ENCODE assay signal across 9 cellular contexts in genomic region chr19:2974342-2974932, GRCh38. TPM values are rescaled to one million over a fixed set of nuclear protein-coding genes. Genes with fewer than 3 reads are reported as not detected.
DNase-seq lines count a peak whose midpoint lies in the region; ATAC-seq and TF ChIP-seq lines count a peak whose summit lies in the region.
"Had no signal": no experiment of that assay in that cellular context is flagged by ENCODE, and none has a peak within 500 bp of the region (broad histone marks: within the 10 kb centered on the region; RNA-seq: fewer than 3 reads in every experiment).

No MANE protein-coding gene starts in this region.

- peak overlapping the region; percentile 14 to 91 (median 81) for H3K27ac ChIP-seq in thyroid gland

- no peaks in the 10 kb centered on the region for H3K27me3 ChIP-seq in thyroid gland

- peaks cover 38 to 75% of the 10 kb centered on the region in 2 donors for H3K4me1 ChIP-seq in thyroid gland

- H3K4me3 Mint-ChIP-seq in activated T-cell treated with anti-CD3 and anti-CD28 coated beads, Interleukin-2, amount 50 U/mL, for 24 hours, result no peak overlapping the region
- H3K4me3 Mint-ChIP-seq in activated T-helper 1 cell treated with anti-CD3 and anti-CD28 coated beads, Interleukin-12 subunit alpha, Interleukin-12 subunit beta, Interleukin-2, Interleukin-4 antibody, amounts not matched to agents 30 ng/mL and 10 ng/mL and 1 ng/mL, durations not matched to agents 14 hours and 24 hours and 36 hours, result peak overlapping the region; percentile 32

- no peak for ATAC-seq in HG02970 (IDR thresholded peaks at IDR 0.05; ENCODE audit: low FRiP score, unreplicated experiment)
- no peak for ATAC-seq in HG03108 (IDR thresholded peaks at IDR 0.05; ENCODE audit: unreplicated experiment)
- ATAC-seq: Panc1 had no signal

- no peak for TF ChIP-seq CTCF in thyroid gland (IDR thresholded peaks at IDR 0.05)

- H3K36me3 ChIP-seq in thyroid gland, result no peaks in the 10 kb centered on the region

- H3K4me3 ChIP-seq in thyroid gland (replicated peaks in 1 of 3), result no peak overlapping the region

- intact Hi-C loops in activated T-helper 1 cell treated with anti-CD3 and anti-CD28 coated beads, Interleukin-12 subunit alpha, Interleukin-12 subunit beta, Interleukin-2, Interleukin-4 antibody, amounts not matched to agents 30 ng/mL and 10 ng/mL and 1 ng/mL, durations not matched to agents 14 hours and 24 hours and 36 hours (cut with micrococcal nuclease), result no loop called here
- intact Hi-C loops in thyroid gland (cut with DNase I), result loop anchor here (5.0 kb wide), 1 partner anchor 73 kb away; no protein-coding TSS in a partner anchor

- no peaks in the 10 kb centered on the region for H3K9me3 ChIP-seq in thyroid gland

- peak; percentile 17 for DNase-seq in activated T-cell treated with anti-CD3 and anti-CD28 coated beads for 48 hours (ENCODE audit: low read depth)
- DNase-seq in activated T-cell treated with anti-CD3 and anti-CD28 coated beads, Interleukin-2, amount 50 U/mL, for 24 hours, result no peak
- no peak for DNase-seq in activated T-helper 1 cell treated with anti-CD3 and anti-CD28 coated beads, Interleukin-12 subunit alpha, Interleukin-12 subunit beta, Interleukin-2, Interleukin-4 antibody, amounts not matched to agents 30 ng/mL and 10 ng/mL and 1 ng/mL, durations not matched to agents 14 hours and 24 hours and 36 hours (ENCODE audit: low spot score)
- DNase-seq in left kidney (ENCODE audit: low read depth, low spot score), result peak; percentile 70
- DNase-seq in thyroid gland, result peak; percentile 18 to 20
- DNase-seq in NCI-H774 (lab: John Stamatoyannopoulos, UW), result no peak

- TF ChIP-seq POLR2A in thyroid gland (IDR thresholded peaks at IDR 0.05), result no peak

- no peak overlapping the region for H3K27ac Mint-ChIP-seq in activated T-cell treated with anti-CD3 and anti-CD28 coated beads, Interleukin-2, amount 50 U/mL, for 24 hours
- H3K27ac Mint-ChIP-seq in activated T-helper 1 cell treated with anti-CD3 and anti-CD28 coated beads, Interleukin-12 subunit alpha, Interleukin-12 subunit beta, Interleukin-2, Interleukin-4 antibody, amounts not matched to agents 30 ng/mL and 10 ng/mL and 1 ng/mL, durations not matched to agents 14 hours and 24 hours and 36 hours, result peak overlapping the region; percentile 44

- peaks cover 2% of the 10 kb centered on the region for H3K36me3 Mint-ChIP-seq in activated T-cell treated with anti-CD3 and anti-CD28 coated beads, Interleukin-2, amount 50 U/mL, for 24 hours (ENCODE audit: low read depth)
- H3K36me3 Mint-ChIP-seq in activated T-helper 1 cell treated with anti-CD3 and anti-CD28 coated beads, Interleukin-12 subunit alpha, Interleukin-12 subunit beta, Interleukin-2, Interleukin-4 antibody, amounts not matched to agents 30 ng/mL and 10 ng/mL and 1 ng/mL, durations not matched to agents 14 hours and 24 hours and 36 hours (ENCODE audit: low read depth), result no peaks in the 10 kb centered on the region

- 53% methylated on average over 12 of the region's 12 CpGs for WGBS in thyroid gland, 2 donors

- no peaks in the 10 kb centered on the region for H3K9me3 Mint-ChIP-seq in activated T-cell treated with anti-CD3 and anti-CD28 coated beads, Interleukin-2, amount 50 U/mL, for 24 hours
- no peaks in the 10 kb centered on the region for H3K9me3 Mint-ChIP-seq in activated T-helper 1 cell treated with anti-CD3 and anti-CD28 coated beads, Interleukin-12 subunit alpha, Interleukin-12 subunit beta, Interleukin-2, Interleukin-4 antibody, amounts not matched to agents 30 ng/mL and 10 ng/mL and 1 ng/mL, durations not matched to agents 14 hours and 24 hours and 36 hours

- H3K4me1 Mint-ChIP-seq in activated T-cell treated with anti-CD3 and anti-CD28 coated beads, Interleukin-2, amount 50 U/mL, for 24 hours (ENCODE audit: low read depth), result peaks cover 19% of the 10 kb centered on the region
- peaks cover 18% of the 10 kb centered on the region for H3K4me1 Mint-ChIP-seq in activated T-helper 1 cell treated with anti-CD3 and anti-CD28 coated beads, Interleukin-12 subunit alpha, Interleukin-12 subunit beta, Interleukin-2, Interleukin-4 antibody, amounts not matched to agents 30 ng/mL and 10 ng/mL and 1 ng/mL, durations not matched to agents 14 hours and 24 hours and 36 hours (ENCODE audit: low read depth)

- peaks cover 4% of the 10 kb centered on the region for H3K27me3 Mint-ChIP-seq in activated T-cell treated with anti-CD3 and anti-CD28 coated beads, Interleukin-2, amount 50 U/mL, for 24 hours
- peaks cover 32% of the 10 kb centered on the region for H3K27me3 Mint-ChIP-seq in activated T-helper 1 cell treated with anti-CD3 and anti-CD28 coated beads, Interleukin-12 subunit alpha, Interleukin-12 subunit beta, Interleukin-2, Interleukin-4 antibody, amounts not matched to agents 30 ng/mL and 10 ng/mL and 1 ng/mL, durations not matched to agents 14 hours and 24 hours and 36 hours (ENCODE audit: insufficient read depth)

RNA-seq across cellular contexts. Expression of gene TLE6, which starts 2.9 kb away (rescaled TPM):
- 0.57 and 0.83 TPM in 2 replicates for total RNA-seq in activated T-helper 1 cell treated with anti-CD3 and anti-CD28 coated beads, Interleukin-12 subunit alpha, Interleukin-12 subunit beta, Interleukin-2, Interleukin-4 antibody, amounts not matched to agents 30 ng/mL and 10 ng/mL and 1 ng/mL, durations not matched to agents 14 hours and 24 hours and 36 hours
- 10 to 100 TPM in 3 of 4 donors, 1 to 10 TPM in 1; 2.4 to 20.7 (median 11.6) TPM for total RNA-seq in thyroid gland

RNA-seq across cellular contexts. Expression of gene ZNF77, which starts 29.7 kb away (rescaled TPM):
- 3.2 and 5.3 TPM in 2 replicates for total RNA-seq in activated T-helper 1 cell treated with anti-CD3 and anti-CD28 coated beads, Interleukin-12 subunit alpha, Interleukin-12 subunit beta, Interleukin-2, Interleukin-4 antibody, amounts not matched to agents 30 ng/mL and 10 ng/mL and 1 ng/mL, durations not matched to agents 14 hours and 24 hours and 36 hours
- total RNA-seq in thyroid gland, result 1 to 10 TPM; 5.1 to 7.0 (median 6.2) TPM

RNA-seq across cellular contexts. Expression of gene TLE2, which starts 54.6 kb away (rescaled TPM):
- total RNA-seq in activated T-helper 1 cell treated with anti-CD3 and anti-CD28 coated beads, Interleukin-12 subunit alpha, Interleukin-12 subunit beta, Interleukin-2, Interleukin-4 antibody, amounts not matched to agents 30 ng/mL and 10 ng/mL and 1 ng/mL, durations not matched to agents 14 hours and 24 hours and 36 hours, result 0.78 and 1.1 TPM in 2 replicates
- total RNA-seq in thyroid gland, result 100 to 1,000 TPM in 1 of 4 donors, 10 to 100 TPM in 3; 81.3 to 114 (median 90.3) TPM

Comparison
In these comparisons a context has a peak if more than half of its experiments do, and no peak if none do; other contexts are left out.
1. DNase-seq: peak in activated T-cell treated with anti-CD3 and anti-CD28 coated beads for 48 hours (single experiment), left kidney (single experiment) and thyroid gland (2 of 2); none in activated T-cell treated with anti-CD3 and anti-CD28 coated beads, Interleukin-2, amount 50 U/mL, for 24 hours (single experiment), activated T-helper 1 cell treated with anti-CD3 and anti-CD28 coated beads, Interleukin-12 subunit alpha, Interleukin-12 subunit beta, Interleukin-2, Interleukin-4 antibody, amounts not matched to agents 30 ng/mL and 10 ng/mL and 1 ng/mL, durations not matched to agents 14 hours and 24 hours and 36 hours (single experiment) and NCI-H774 (single experiment).
2. RNA of gene TLE2, which starts 54.6 kb away (total RNA-seq): 81.3 to 114 TPM in thyroid gland; 0.78 to 1.1 TPM in activated T-helper 1 cell treated with anti-CD3 and anti-CD28 coated beads, Interleukin-12 subunit alpha, Interleukin-12 subunit beta, Interleukin-2, Interleukin-4 antibody, amounts not matched to agents 30 ng/mL and 10 ng/mL and 1 ng/mL, durations not matched to agents 14 hours and 24 hours and 36 hours; every median in the first group is over 10 times any median in the second.